In the genomic region with DNA sequence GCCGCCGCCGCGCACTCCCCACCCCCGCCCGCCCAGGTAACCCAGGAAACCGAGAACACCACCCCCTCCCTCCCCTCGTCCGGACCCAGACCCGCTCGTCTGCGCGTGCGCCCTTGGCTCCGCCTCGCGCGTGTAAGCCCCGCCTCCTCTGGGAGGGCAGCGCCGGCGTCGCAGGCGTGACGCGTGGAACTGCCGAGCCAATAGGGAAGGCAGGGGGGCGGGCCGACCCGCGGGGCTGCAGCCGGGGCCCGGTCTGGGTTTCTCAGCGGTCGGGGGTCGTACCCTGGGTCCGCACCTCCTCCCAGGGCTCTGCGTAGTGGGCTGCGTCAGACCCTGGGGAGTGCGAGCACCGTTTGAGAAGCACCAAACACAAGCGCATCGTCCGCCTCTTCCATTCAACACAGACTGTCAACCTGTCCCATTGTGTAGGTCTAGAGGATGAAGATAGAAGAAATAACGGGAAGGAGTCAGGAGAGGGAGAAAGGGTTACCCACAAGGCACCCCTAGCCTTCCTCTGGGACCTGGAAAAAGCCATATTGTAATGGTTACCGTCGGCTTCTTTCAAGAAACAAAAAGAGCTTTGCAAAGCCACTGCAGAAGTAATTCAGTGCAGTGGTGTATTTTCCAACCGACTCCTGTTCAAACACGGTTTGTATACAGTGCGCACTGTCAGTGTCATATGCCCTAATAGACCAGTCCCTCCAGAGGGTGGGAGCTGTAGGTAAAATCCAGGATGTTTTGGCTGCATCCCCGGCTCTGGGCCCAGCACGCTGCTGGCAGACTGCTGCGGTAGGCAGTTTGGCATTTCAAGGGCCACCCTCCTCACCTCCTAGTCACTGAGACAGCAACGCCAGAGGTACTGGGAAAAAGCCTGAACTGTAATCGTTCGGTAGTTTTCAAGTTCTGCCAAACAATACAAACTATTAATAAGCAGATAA, we compare ENCODE assay signal across 8 cellular contexts. TPM values are rescaled to one million over a fixed set of nuclear protein-coding genes. Genes with fewer than 3 reads are reported as not detected.
DNase-seq lines count a peak whose midpoint lies in the region; ATAC-seq, FAIRE-seq and TF ChIP-seq lines count a peak whose summit lies in the region.

No MANE protein-coding gene starts in this region.

- peak; percentile 89 for DNase-seq in AG10803 (ENCODE audit: low read depth)
- DNase-seq in NCI-H446 (lab: John Stamatoyannopoulos, UW), result peak; percentile 85 to 98
- peak; percentile 95 for DNase-seq in cerebellar cortex (ENCODE audit: low spot score)
- peak; percentile 98 for DNase-seq in kidney
- DNase-seq in stimulated activated CD4-positive, alpha-beta T cell treated with anti-CD3 and anti-CD28 coated beads, Interleukin-15, amount 100 ng/mL, for 1 hour (ENCODE audit: low read depth in 1 of 2, low spot score in 1 of 2), result peak; percentile 97 to 98

- no peak for FAIRE-seq in kidney (lab: Jason Lieb, UNC)

- peak overlapping the region; percentile 53 to 74 for H3K9ac ChIP-seq in kidney (ENCODE audit: low read length in 2 of 2)

- peak; percentile 73 for ATAC-seq in GM19035 (IDR thresholded peaks at IDR 0.05; ENCODE audit: unreplicated experiment)
- ATAC-seq in HG03342 (IDR thresholded peaks at IDR 0.05; ENCODE audit: unreplicated experiment), result peak; percentile 71
- peak; percentile 63 to 68 for ATAC-seq in activated CD4-positive, CD25-positive, alpha-beta regulatory T cell treated with anti-CD3 and anti-CD28 coated beads, Interleukin-2, amount 50 U/mL, for 24 hours

- H3K4me1 ChIP-seq in kidney (ENCODE audit: control insufficient read depth in 1 of 2, insufficient read depth in 1 of 2, low read depth in 1 of 2, low read length in 2 of 2), result peaks cover 0 to 6% of the 10 kb centered on the region in 2 donors

- no peaks in the 10 kb centered on the region for H3K9me3 ChIP-seq in kidney (ENCODE audit: control insufficient read depth in 1 of 2, low read length in 2 of 2)

- H3K36me3 ChIP-seq in kidney (ENCODE audit: control insufficient read depth in 1 of 2, insufficient read depth in 2 of 2, low read length in 2 of 2), result no peaks in the 10 kb centered on the region

- TF ChIP-seq CTCF in AG10803 (conservative IDR thresholded peaks at IDR 0.05; ENCODE audit: low read length) (no peak), kidney (IDR thresholded peaks at IDR 0.05; ENCODE audit: borderline replicate concordance, extremely low read depth, insufficient read depth) (no peak)

- intact Hi-C loops in kidney (cut with DNase I), result no loop called here

- H3K4me3 ChIP-seq in AG10803 (ENCODE audit: low read length) (peak overlapping the region; percentile 91), kidney (ENCODE audit: low read length in 2 of 2) (peak overlapping the region; percentile 88 to 94)

- peak overlapping the region; percentile 79 to 93 for H3K27ac ChIP-seq in kidney (ENCODE audit: low read depth in 2 of 2, low read length in 2 of 2)

RNA-seq across cellular contexts. Expression of a gene that starts 0.5 kb away (rescaled TPM):
- total RNA-seq in kidney, result 30.3 TPM
- 4.6 TPM for polyA plus RNA-seq in kidney (ENCODE audit: insufficient read depth, low read depth, low replicate concordance)

Comparison
In these comparisons a context has a peak if more than half of its experiments do, and no peak if none do; other contexts are left out.
1. Peak in every context shown above with its lines: DNase-seq, ATAC-seq, H3K4me3 ChIP-seq and H3K27ac ChIP-seq.